In genomic region chrX:73855546-73855945, GRCh38 we compare ENCODE assay signal across 8 cellular contexts. TPM values are rescaled to one million over a fixed set of nuclear protein-coding genes. Genes with fewer than 3 reads are reported as not detected.
DNase-seq lines count a peak whose midpoint lies in the region; ATAC-seq and TF ChIP-seq lines count a peak whose summit lies in the region.

No MANE protein-coding gene starts in this region.

- peak; percentile 32 to 68 (median 54) for DNase-seq in CD4-positive, alpha-beta T cell
- DNase-seq in HCT116 (ENCODE audit: low read depth, low spot score) (peak; percentile 28), NCI-H446 treated with DMSO at 0.1 percent for 48 hours (lab: John Stamatoyannopoulos, UW) (peak; percentile 16), dermis microvascular lymphatic vessel endothelial cell (ENCODE audit: low read depth in 2 of 2) (peak; percentile 58 to 61), mesenchymal stem cell (peak; percentile 59)
- DNase-seq in activated CD4-positive, alpha-beta T cell treated with anti-CD3 and anti-CD28 coated beads, Interleukin-2, amount 50 U/mL, for 24 hours (ENCODE audit: low read depth in 1 of 2, low spot score in 1 of 2) = peak; percentile 18 to 41
- peak; percentile 26 to 31 for DNase-seq in stimulated activated CD8-positive, alpha-beta memory T cell treated with anti-CD3 and anti-CD28 coated beads, Interleukin-4, amount 100 ng/mL, for 1 hour (ENCODE audit: low read depth in 2 of 2, low spot score in 1 of 2)

- H3K27ac ChIP-seq in CD4-positive, alpha-beta T cell (ENCODE audit: low read depth, low read length) = no peak overlapping the region
- H3K27ac ChIP-seq in HCT116 (ENCODE audit: low read depth, low read length) = no peak overlapping the region
- H3K27ac ChIP-seq in mesenchymal stem cell (ENCODE audit: low read length, poor library complexity, severe bottlenecking) = no peak overlapping the region

- no peaks in the 10 kb centered on the region for H3K79me2 ChIP-seq in HCT116 (ENCODE audit: insufficient read depth, low read length)

- no peak overlapping the region for H4K8ac ChIP-seq in mesenchymal stem cell (ENCODE audit: low read length)

- H3K4me2 ChIP-seq in HCT116 (ENCODE audit: low read length) (no peak overlapping the region), mesenchymal stem cell (ENCODE audit: low read length, poor library complexity, severe bottlenecking) (no peak overlapping the region)

- H2BK5ac ChIP-seq in mesenchymal stem cell (ENCODE audit: low read depth, low read length, poor library complexity, severe bottlenecking) = no peak overlapping the region

- H2AFZ ChIP-seq in HCT116 (ENCODE audit: low read depth, low read length, poor library complexity, severe bottlenecking) (no peak overlapping the region), mesenchymal stem cell (ENCODE audit: low read depth, low read length) (no peak overlapping the region)

- no peak overlapping the region for H3K4me3 Mint-ChIP-seq in CD4-positive, alpha-beta T cell

- BruUV-seq in HCT116 (replicated peaks; lab: Mats Ljungman, UMichigan) = no TSS peak

- no peak overlapping the region for H2BK12ac ChIP-seq in mesenchymal stem cell (ENCODE audit: low read length in 2 of 2)

- no peak overlapping the region for H3K4ac ChIP-seq in mesenchymal stem cell (ENCODE audit: low read depth in 1 of 2, low read length in 2 of 2)

- POLR2A ChIA-PET in CD4-positive, alpha-beta T cell (lab: Charles Lee) = no interaction called here
- POLR2A ChIA-PET in HCT116 (lab: Charles Lee) = no interaction called here

- H3K4me1 ChIP-seq in HCT116 (ENCODE audit: control insufficient read depth in 1 of 2, insufficient read depth in 2 of 2, low read length in 2 of 2) = no peaks in the 10 kb centered on the region
- H3K4me1 ChIP-seq in mesenchymal stem cell (ENCODE audit: control insufficient read depth, insufficient read depth, low read depth, low read length) = no peaks in the 10 kb centered on the region

- H2BK15ac ChIP-seq in mesenchymal stem cell (ENCODE audit: low read depth, poor library complexity, severe bottlenecking) = no peak overlapping the region

- H3K27me3 Mint-ChIP-seq in CD4-positive, alpha-beta T cell = no peaks in the 10 kb centered on the region

- H3K9me3 ChIP-seq in CD4-positive, alpha-beta T cell (ENCODE audit: control insufficient read depth, low read length) = no peaks in the 10 kb centered on the region
- H3K9me3 ChIP-seq in HCT116 (ENCODE audit: control insufficient read depth in 1 of 2, insufficient read depth in 1 of 2, low read depth in 1 of 2, low read length in 2 of 2) = no peaks in the 10 kb centered on the region
- H3K9me3 ChIP-seq in mesenchymal stem cell (ENCODE audit: control insufficient read depth, low read length) = peaks cover 10% of the 10 kb centered on the region

- H3K9me3 Mint-ChIP-seq in CD4-positive, alpha-beta T cell = no peaks in the 10 kb centered on the region

- H3K36me3 Mint-ChIP-seq in CD4-positive, alpha-beta T cell (ENCODE audit: low read depth) = no peaks in the 10 kb centered on the region

- H3K9ac ChIP-seq in HCT116 (ENCODE audit: low read length) = no peak overlapping the region
- no peak overlapping the region for H3K9ac ChIP-seq in mesenchymal stem cell (ENCODE audit: low read length)

- no peaks in the 10 kb centered on the region for H4K20me1 ChIP-seq in HCT116 (ENCODE audit: insufficient read depth)

- RAD21 ChIA-PET in HCT116 (lab: Charles Lee; ENCODE audit: low non-redundant PET in 1 of 2, low total read pairs in 2 of 2, uncharacterized antibody in 2 of 2, unreplicated experiment in 2 of 2) = no interaction called here

- no CpG with 5 or more reads among the region's 2 CpGs for WGBS in mesenchymal stem cell

- no peak overlapping the region for H2BK120ac ChIP-seq in mesenchymal stem cell (ENCODE audit: low read depth, low read length)

- no peak overlapping the region for H3K27ac Mint-ChIP-seq in CD4-positive, alpha-beta T cell

- H3K36me3 ChIP-seq in HCT116 (ENCODE audit: control insufficient read depth in 1 of 2, insufficient read depth in 2 of 2, low read length in 2 of 2) (no peaks in the 10 kb centered on the region), mesenchymal stem cell (ENCODE audit: control insufficient read depth in 1 of 2, insufficient read depth in 2 of 2, low read depth in 1 of 2, low read length in 2 of 2) (no peaks in the 10 kb centered on the region)

- peak; percentile 85 for TF ChIP-seq RAD21 in HCT116 (IDR thresholded peaks at IDR 0.05; ENCODE audit: low read depth)

- H3K18ac ChIP-seq in mesenchymal stem cell (ENCODE audit: low read depth in 1 of 2, low read length in 2 of 2) = no peak overlapping the region

- H2AK5ac ChIP-seq in mesenchymal stem cell (ENCODE audit: low read length, severe bottlenecking) = no peak overlapping the region

- no peaks in the 10 kb centered on the region for H3K4me1 Mint-ChIP-seq in CD4-positive, alpha-beta T cell (ENCODE audit: low read depth)

- no peak for TF ChIP-seq POLR2A in HCT116 (IDR thresholded peaks at IDR 0.05; ENCODE audit: borderline replicate concordance, extremely low read depth, insufficient read depth, insufficient read length)

- H3K4me3 ChIP-seq in HCT116 (replicated peaks in 1 of 2; ENCODE audit: low read depth in 1 of 2, low read length in 2 of 2) = no peak overlapping the region
- no peak overlapping the region for H3K4me3 ChIP-seq in mesenchymal stem cell (ENCODE audit: insufficient read depth in 1 of 2, low read depth in 1 of 2, low read length in 2 of 2)

- peak; percentile 56 for TF ChIP-seq CTCF in CD4-positive, alpha-beta T cell (IDR thresholded peaks at IDR 0.05)
- TF ChIP-seq CTCF in HCT116 (IDR thresholded peaks at IDR 0.05 in 2 of 3, conservative IDR thresholded peaks at IDR 0.05 in 1 of 3; ENCODE audit: borderline replicate concordance in 1 of 3, insufficient read depth in 1 of 3, low read depth in 2 of 3, low read length in 2 of 3) = peak; percentile 55 to 68 (median 66); a peak in 5 of 6 replicates

- no peak overlapping the region for H4K91ac ChIP-seq in mesenchymal stem cell (ENCODE audit: low read length)

- no peaks in the 10 kb centered on the region for H3K79me1 ChIP-seq in mesenchymal stem cell (replicated peaks; ENCODE audit: low read length, poor library complexity, severe bottlenecking)

- no peaks in the 10 kb centered on the region for H3K9me2 ChIP-seq in HCT116 (ENCODE audit: insufficient read depth)

- H3K23ac ChIP-seq in mesenchymal stem cell (ENCODE audit: low read length in 2 of 2) = no peak overlapping the region

- intact Hi-C loops in CD4-positive, alpha-beta T cell (cut with DNase I, micrococcal nuclease) = loop anchor here (1.0 to 10.0 kb wide), 5 partner anchors 160 to 1749 kb away; no protein-coding TSS in a partner anchor
- intact Hi-C loops in HCT116 (cut with micrococcal nuclease) = loop anchor here (1.0 to 5.0 kb wide), 5 partner anchors 160 to 697 kb away; no protein-coding TSS in a partner anchor

- ATAC-seq in CD4-positive, alpha-beta T cell (ENCODE audit: poor library complexity) = peak; percentile 49
- ATAC-seq in HCT116 (peak; percentile 74), HG03565 (IDR thresholded peaks at IDR 0.05; ENCODE audit: unreplicated experiment) (no peak)

- no peak overlapping the region for H3K14ac ChIP-seq in mesenchymal stem cell (ENCODE audit: low read length in 2 of 2)

- no peaks in the 10 kb centered on the region for H3K27me3 ChIP-seq in CD4-positive, alpha-beta T cell (ENCODE audit: control insufficient read depth, insufficient read depth, low read length)
- H3K27me3 ChIP-seq in HCT116 (ENCODE audit: insufficient read depth, low read length) = no peaks in the 10 kb centered on the region
- peaks cover 0 to 3% of the 10 kb centered on the region in 2 experiments for H3K27me3 ChIP-seq in mesenchymal stem cell (ENCODE audit: control insufficient read depth in 1 of 2, insufficient read depth in 1 of 2, low read length in 2 of 2)

- CTCF ChIA-PET in CD4-positive, alpha-beta T cell (lab: Charles Lee) = interaction anchor here (1.0 kb wide), 2 partner anchors 87 to 89 kb away, joined by 3 read pairs; no protein-coding TSS in a partner anchor
- CTCF ChIA-PET in HCT116 (lab: Charles Lee) = interaction anchor here (0.8 to 2.6 kb wide), 3 partner anchors 160 to 488 kb away, joined by 3 to 8 read pairs (median 5); no protein-coding TSS in a partner anchor

TF ChIP-seq in HCT116, 20 proteins besides CTCF, POLR2A, EP300 and RAD21 (continues in another document):
- TF ChIP-seq ZBTB33 (IDR thresholded peaks at IDR 0.05; ENCODE audit: extremely low read depth, insufficient replicate concordance, low read length) (no peak), CEBPB (IDR thresholded peaks at IDR 0.05; ENCODE audit: low read depth) (no peak), YY1 (IDR thresholded peaks at IDR 0.05; ENCODE audit: extremely low read depth, insufficient replicate concordance, low read depth, low read length) (no peak), ZNF274 (IDR thresholded peaks at IDR 0.05; ENCODE audit: low read depth, low read length) (no peak), CBX3 (IDR thresholded peaks at IDR 0.05; ENCODE audit: low read depth) (no peak), MAX (IDR thresholded peaks at IDR 0.05) (no peak), ATF3 (IDR thresholded peaks at IDR 0.05) (no peak), SP1 (IDR thresholded peaks at IDR 0.05; ENCODE audit: low read depth) (no peak)

RNA-seq across cellular contexts. Expression of gene XIST, which starts 3.0 kb away (rescaled TPM):
- not detected for total RNA-seq in CD4-positive, alpha-beta T cell
- total RNA-seq in HCT116 (2021; ENCODE audit: unreplicated experiment) (1.0 TPM), dermis microvascular lymphatic vessel endothelial cell (33.6 and 63.6 TPM in 2 replicates)
- polyA plus RNA-seq in HCT116 (2012) = not detected in 2 replicates
- not detected for polyA plus RNA-seq in mesenchymal stem cell (2013, experiment 1 of 2)
- polyA plus RNA-seq in mesenchymal stem cell (2013, experiment 2 of 2) = not detected
